In genomic region chr11:1892116-1892515, GRCh38 we compare ENCODE assay signal across 29 cellular contexts. TPM values are rescaled to one million over a fixed set of nuclear protein-coding genes. Genes with fewer than 3 reads are reported as not detected.
DNase-seq lines count a peak whose midpoint lies in the region; ATAC-seq and TF ChIP-seq lines count a peak whose summit lies in the region.
"Had no signal": no experiment of that assay in that cellular context is flagged by ENCODE, and none has a peak within 500 bp of the region (broad histone marks: within the 10 kb centered on the region; RNA-seq: fewer than 3 reads in every experiment).

No MANE protein-coding gene starts in this region.

- peak overlapping the region in 1 of 2 donors; percentile 6 for H3K27ac Mint-ChIP-seq in T-cell
- H3K27ac Mint-ChIP-seq in naive thymus-derived CD4-positive, alpha-beta T cell = peak overlapping the region in 5 of 9 donors; percentile 25 to 84 (median 49)
- H3K27ac Mint-ChIP-seq: progenitor cell of endocrine pancreas, T-helper 17 cell had no signal

- H3K27me3 Mint-ChIP-seq in T-cell = no peaks in the 10 kb centered on the region
- peaks cover 0 to 11% (median 0%) of the 10 kb centered on the region in 5 donors for H3K27me3 Mint-ChIP-seq in naive thymus-derived CD4-positive, alpha-beta T cell

- peaks cover 47 to 53% (median 48%) of the 10 kb centered on the region in 3 donors for H3K4me1 Mint-ChIP-seq in T-cell
- peaks cover 18 to 57% (median 41%) of the 10 kb centered on the region in 7 donors for H3K4me1 Mint-ChIP-seq in naive thymus-derived CD4-positive, alpha-beta T cell

- peaks cover 5% of the 10 kb centered on the region for H3K36me3 ChIP-seq in right atrium auricular region
- peaks cover 0 to 17% (median 5%) of the 10 kb centered on the region in 3 experiments for H3K36me3 ChIP-seq in naive thymus-derived CD4-positive, alpha-beta T cell (ENCODE audit: control insufficient read depth in 2 of 3, insufficient read depth in 3 of 3, low read length in 3 of 3)
- H3K36me3 ChIP-seq in upper lobe of right lung = no peaks in the 10 kb centered on the region
- H3K36me3 ChIP-seq: BE2C had no signal

- CTCF ChIA-PET in T-cell (lab: Charles Lee) = interaction anchor here in 1 of 2 donors (0.5 to 0.6 kb wide), 2 partner anchors 10 to 53 kb away, joined by 3 to 4 read pairs; partner anchors contain the start of gene TNNI2
- CTCF ChIA-PET in naive thymus-derived CD4-positive, alpha-beta T cell (lab: Charles Lee) = interaction anchor here (1.1 to 1.3 kb wide), 3 partner anchors 10 to 41 kb away, joined by 4 read pairs; no protein-coding TSS in a partner anchor

- POLR2A ChIA-PET in T-cell (lab: Charles Lee) = interaction anchor here in 1 of 2 donors (0.7 kb wide), 1 partner anchor 14 kb away, joined by 3 read pairs; no protein-coding TSS in a partner anchor
- POLR2A ChIA-PET in naive thymus-derived CD4-positive, alpha-beta T cell (lab: Charles Lee) = interaction anchor here (0.6 to 4.2 kb wide), 6 partner anchors 10 to 187 kb away, joined by 3 to 41 read pairs (median 6); no protein-coding TSS in a partner anchor

- H3K4me1 ChIP-seq in right atrium auricular region (peaks cover 0 to 6% of the 10 kb centered on the region in 2 donors), upper lobe of right lung (no peaks in the 10 kb centered on the region)
- peaks cover 33 to 34% of the 10 kb centered on the region in 2 donors for H3K4me1 ChIP-seq in naive thymus-derived CD4-positive, alpha-beta T cell (ENCODE audit: control insufficient read depth in 2 of 2, insufficient read depth in 2 of 2, low read length in 2 of 2)
- H3K4me1 ChIP-seq: BE2C had no signal

- ATAC-seq in Right ventricle myocardium inferior = peak; percentile 37
- no peak for ATAC-seq in T-cell (replicated peaks in 1 of 4)
- ATAC-seq in naive thymus-derived CD4-positive, alpha-beta T cell = no peak
- ATAC-seq in upper lobe of right lung = no peak
- no peak for ATAC-seq in GM19463 (IDR thresholded peaks at IDR 0.05; ENCODE audit: unreplicated experiment)
- no peak for ATAC-seq in HG03439 (IDR thresholded peaks at IDR 0.05; ENCODE audit: unreplicated experiment)
- ATAC-seq: activated T-cell treated with anti-CD3 and anti-CD28 coated beads, Interleukin-2, amount 50 U/mL, for 4 hours; T-helper 17 cell had no signal

- peaks cover 0 to 5% (median 0%) of the 10 kb centered on the region in 3 donors for H3K9me3 Mint-ChIP-seq in T-cell
- H3K9me3 Mint-ChIP-seq in naive thymus-derived CD4-positive, alpha-beta T cell = peaks cover 0 to 8% (median 0%) of the 10 kb centered on the region in 11 donors
- H3K9me3 Mint-ChIP-seq: activated T-cell treated with anti-CD3 and anti-CD28 coated beads, Interleukin-2, amount 50 U/mL, for 4 hours had no signal

- no peak for TF ChIP-seq CTCF in right atrium auricular region (IDR thresholded peaks at IDR 0.05)
- TF ChIP-seq CTCF in upper lobe of right lung (IDR thresholded peaks at IDR 0.05) = no peak

- H3K27ac ChIP-seq in right atrium auricular region (no peak overlapping the region), upper lobe of right lung (no peak overlapping the region)
- H3K27ac ChIP-seq in naive thymus-derived CD4-positive, alpha-beta T cell (ENCODE audit: low read depth, low read length) = no peak overlapping the region

- H3K27me3 ChIP-seq in right atrium auricular region = no peaks in the 10 kb centered on the region
- H3K27me3 ChIP-seq in naive thymus-derived CD4-positive, alpha-beta T cell (ENCODE audit: control insufficient read depth in 2 of 2, insufficient read depth in 2 of 2, low read length in 2 of 2) = no peaks in the 10 kb centered on the region
- H3K27me3 ChIP-seq in upper lobe of right lung = no peaks in the 10 kb centered on the region
- H3K27me3 ChIP-seq: BE2C had no signal

- H3K36me3 Mint-ChIP-seq in T-cell = peaks cover 8% of the 10 kb centered on the region
- peaks cover 0 to 29% (median 0%) of the 10 kb centered on the region in 5 donors for H3K36me3 Mint-ChIP-seq in naive thymus-derived CD4-positive, alpha-beta T cell

- H3K4me3 ChIP-seq in right atrium auricular region (no peak overlapping the region), upper lobe of right lung (no peak overlapping the region)
- H3K4me3 ChIP-seq in naive thymus-derived CD4-positive, alpha-beta T cell (ENCODE audit: low read length) = no peak overlapping the region

- DNase-seq in Right ventricle myocardium inferior (ENCODE audit: missing footprints) (peak; percentile 57), right atrium auricular region (ENCODE audit: low spot score) (no peak), T-cell (no peak), upper lobe of right lung (peak; percentile 56), NCI-H748 treated with DMSO at 0.1 percent for 48 hours (lab: John Stamatoyannopoulos, UW) (no peak)
- DNase-seq in naive thymus-derived CD4-positive, alpha-beta T cell = no peak
- DNase-seq: activated CD4-positive, alpha-beta T cell treated with anti-CD3 and anti-CD28 coated beads for 4 hours; activated T-cell treated with anti-CD3 and anti-CD28 coated beads, Interleukin-2, amount 50 U/mL, for 4 hours; amygdala; BE2C; DMS79 treated with DMSO at 0.1 percent for 48 hours; GF-D8; HCEC 1CT; kidney glomerular epithelial cell; NCI-H1105 treated with DMSO at 0.1 percent for 48 hours; NCI-H1930; NCI-H526; stimulated activated naive CD8-positive, alpha-beta T cell treated with anti-CD3 and anti-CD28 coated beads, Interleukin-15, amount 100 ng/mL, for 72 hours; T-helper 17 cell had no signal

- intact Hi-C loops in Right ventricle myocardium inferior (cut with DNase I) = no loop called here
- intact Hi-C loops in naive thymus-derived CD4-positive, alpha-beta T cell (cut with micrococcal nuclease) = no loop called here
- intact Hi-C loops in upper lobe of right lung (cut with DNase I) = no loop called here

- H3K9me3 ChIP-seq in right atrium auricular region (no peaks in the 10 kb centered on the region), upper lobe of right lung (no peaks in the 10 kb centered on the region)
- no peaks in the 10 kb centered on the region for H3K9me3 ChIP-seq in naive thymus-derived CD4-positive, alpha-beta T cell (ENCODE audit: control insufficient read depth in 2 of 3, low read length in 3 of 3)
- H3K9me3 ChIP-seq: BE2C, SK-N-SH had no signal

- H3K4me3 Mint-ChIP-seq in T-cell = peak overlapping the region in 2 of 3 donors; percentile 21 to 76
- peak overlapping the region in 5 of 10 donors; percentile 39 to 91 (median 80) for H3K4me3 Mint-ChIP-seq in naive thymus-derived CD4-positive, alpha-beta T cell

RNA-seq across cellular contexts. Expression of gene PRR33, which starts 0.4 kb away (rescaled TPM):
- total RNA-seq in Right ventricle myocardium inferior (5.0 TPM), right atrium auricular region (under 1 TPM in 1 of 2 donors, not detected in 1; 0.33 TPM), T-cell (under 1 TPM in 2 of 5 donors, not detected in 3; 0.10 to 0.12 TPM), upper lobe of right lung (not detected)
- total RNA-seq in naive thymus-derived CD4-positive, alpha-beta T cell = under 1 TPM in 2 of 5 experiments, not detected in 3; 0.07 to 0.10 TPM
- under 1 TPM in 1 of 2 donors, not detected in 1; 0.17 TPM for polyA plus RNA-seq in naive thymus-derived CD4-positive, alpha-beta T cell
- total RNA-seq: glomerular endothelial cell, HT-29, lung microvascular endothelial cell, M059J, mucosa of gallbladder, progenitor cell of endocrine pancreas, RPMI7951, T-helper 17 cell had no signal
- polyA plus RNA-seq: SK-N-SH had no signal

RNA-seq across cellular contexts. Expression of gene TNNT3, which starts 27.4 kb away (rescaled TPM):
- total RNA-seq in Right ventricle myocardium inferior (36.3 TPM), right atrium auricular region (10 to 100 TPM; 12.8 to 16.4 TPM), T-cell (10 to 100 TPM; 15.9 to 22.1 (median 18.2) TPM), upper lobe of right lung (0.43 TPM)
- total RNA-seq in naive thymus-derived CD4-positive, alpha-beta T cell = 10 to 100 TPM in 4 of 5 experiments, 1 to 10 TPM in 1; 9.8 to 37.1 (median 19.7) TPM
- polyA plus RNA-seq in naive thymus-derived CD4-positive, alpha-beta T cell = under 1 TPM in 1 of 2 donors, not detected in 1; 0.31 TPM
- total RNA-seq: activated T-cell treated with anti-CD3 and anti-CD28 coated beads, Interleukin-2, amount 50 U/mL, for 4 hours; glomerular endothelial cell; HT-29; lung microvascular endothelial cell; M059J; progenitor cell of endocrine pancreas; RPMI7951 had no signal
- polyA plus RNA-seq: SK-N-SH had no signal

RNA-seq across cellular contexts. Expression of gene LSP1, which starts 39.2 kb away (rescaled TPM):
- total RNA-seq in Right ventricle myocardium inferior (22.5 TPM), right atrium auricular region (10 to 100 TPM in 1 of 2 donors, 1 to 10 TPM in 1; 7.9 to 12.1 TPM), T-cell (100 to 1,000 TPM; 286 to 514 (median 375) TPM), upper lobe of right lung (78.2 TPM)
- total RNA-seq in naive thymus-derived CD4-positive, alpha-beta T cell = 100 to 1,000 TPM; 248 to 578 (median 289) TPM
- polyA plus RNA-seq in naive thymus-derived CD4-positive, alpha-beta T cell = 100 to 1,000 TPM; 295 to 394 TPM
- total RNA-seq: lung microvascular endothelial cell, progenitor cell of endocrine pancreas had no signal

RNA-seq across cellular contexts. Expression of gene TNNI2, which starts 53.3 kb away (rescaled TPM):
- total RNA-seq in Right ventricle myocardium inferior (0.35 TPM), right atrium auricular region (not detected), T-cell (under 1 TPM in 1 of 5 donors, not detected in 4; 0.39 TPM), upper lobe of right lung (6.9 TPM)
- total RNA-seq in naive thymus-derived CD4-positive, alpha-beta T cell = 1 to 10 TPM in 1 of 5 experiments, under 1 TPM in 1, not detected in 3; 0.61 to 8.8 TPM
- under 1 TPM in 1 of 2 donors, not detected in 1; 0.46 TPM for polyA plus RNA-seq in naive thymus-derived CD4-positive, alpha-beta T cell
- total RNA-seq: activated T-cell treated with anti-CD3 and anti-CD28 coated beads, Interleukin-2, amount 50 U/mL, for 4 hours; glomerular endothelial cell; lung microvascular endothelial cell; M059J; T-helper 17 cell had no signal
- polyA plus RNA-seq: SK-N-SH had no signal

RNA-seq across cellular contexts. Expression of gene MRPL23, which starts 55.0 kb away (rescaled TPM):
- 107 TPM for total RNA-seq in Right ventricle myocardium inferior
- total RNA-seq in right atrium auricular region = 100 to 1,000 TPM; 128 to 210 TPM
- 10 to 100 TPM; 34.5 to 58.8 (median 37.8) TPM for total RNA-seq in T-cell
- total RNA-seq in naive thymus-derived CD4-positive, alpha-beta T cell = 10 to 100 TPM; 43.8 to 54.8 (median 50.4) TPM
- polyA plus RNA-seq in naive thymus-derived CD4-positive, alpha-beta T cell = 10 to 100 TPM; 11.3 to 17.0 TPM
- 58.6 TPM for total RNA-seq in upper lobe of right lung

Comparison
In these comparisons a context has a peak if more than half of its experiments do, and no peak if none do; other contexts are left out.
1. DNase-seq: peak in Right ventricle myocardium inferior (single experiment) and upper lobe of right lung (single experiment); none in right atrium auricular region (single experiment), T-cell (0 of 34), naive thymus-derived CD4-positive, alpha-beta T cell (0 of 9) and NCI-H748 treated with DMSO at 0.1 percent for 48 hours (single experiment).